In genomic region chr15:59609730-59610712, GRCh38 we compare ENCODE assay signal across 1 cellular context.
TF ChIP-seq lines count a peak whose summit lies in the region.

No MANE protein-coding gene starts in this region.

TF ChIP-seq in HepG2, 621 proteins besides CTCF, POLR2A, EP300 and RAD21 (continued from another document):
- TF ChIP-seq, protein P1, sequence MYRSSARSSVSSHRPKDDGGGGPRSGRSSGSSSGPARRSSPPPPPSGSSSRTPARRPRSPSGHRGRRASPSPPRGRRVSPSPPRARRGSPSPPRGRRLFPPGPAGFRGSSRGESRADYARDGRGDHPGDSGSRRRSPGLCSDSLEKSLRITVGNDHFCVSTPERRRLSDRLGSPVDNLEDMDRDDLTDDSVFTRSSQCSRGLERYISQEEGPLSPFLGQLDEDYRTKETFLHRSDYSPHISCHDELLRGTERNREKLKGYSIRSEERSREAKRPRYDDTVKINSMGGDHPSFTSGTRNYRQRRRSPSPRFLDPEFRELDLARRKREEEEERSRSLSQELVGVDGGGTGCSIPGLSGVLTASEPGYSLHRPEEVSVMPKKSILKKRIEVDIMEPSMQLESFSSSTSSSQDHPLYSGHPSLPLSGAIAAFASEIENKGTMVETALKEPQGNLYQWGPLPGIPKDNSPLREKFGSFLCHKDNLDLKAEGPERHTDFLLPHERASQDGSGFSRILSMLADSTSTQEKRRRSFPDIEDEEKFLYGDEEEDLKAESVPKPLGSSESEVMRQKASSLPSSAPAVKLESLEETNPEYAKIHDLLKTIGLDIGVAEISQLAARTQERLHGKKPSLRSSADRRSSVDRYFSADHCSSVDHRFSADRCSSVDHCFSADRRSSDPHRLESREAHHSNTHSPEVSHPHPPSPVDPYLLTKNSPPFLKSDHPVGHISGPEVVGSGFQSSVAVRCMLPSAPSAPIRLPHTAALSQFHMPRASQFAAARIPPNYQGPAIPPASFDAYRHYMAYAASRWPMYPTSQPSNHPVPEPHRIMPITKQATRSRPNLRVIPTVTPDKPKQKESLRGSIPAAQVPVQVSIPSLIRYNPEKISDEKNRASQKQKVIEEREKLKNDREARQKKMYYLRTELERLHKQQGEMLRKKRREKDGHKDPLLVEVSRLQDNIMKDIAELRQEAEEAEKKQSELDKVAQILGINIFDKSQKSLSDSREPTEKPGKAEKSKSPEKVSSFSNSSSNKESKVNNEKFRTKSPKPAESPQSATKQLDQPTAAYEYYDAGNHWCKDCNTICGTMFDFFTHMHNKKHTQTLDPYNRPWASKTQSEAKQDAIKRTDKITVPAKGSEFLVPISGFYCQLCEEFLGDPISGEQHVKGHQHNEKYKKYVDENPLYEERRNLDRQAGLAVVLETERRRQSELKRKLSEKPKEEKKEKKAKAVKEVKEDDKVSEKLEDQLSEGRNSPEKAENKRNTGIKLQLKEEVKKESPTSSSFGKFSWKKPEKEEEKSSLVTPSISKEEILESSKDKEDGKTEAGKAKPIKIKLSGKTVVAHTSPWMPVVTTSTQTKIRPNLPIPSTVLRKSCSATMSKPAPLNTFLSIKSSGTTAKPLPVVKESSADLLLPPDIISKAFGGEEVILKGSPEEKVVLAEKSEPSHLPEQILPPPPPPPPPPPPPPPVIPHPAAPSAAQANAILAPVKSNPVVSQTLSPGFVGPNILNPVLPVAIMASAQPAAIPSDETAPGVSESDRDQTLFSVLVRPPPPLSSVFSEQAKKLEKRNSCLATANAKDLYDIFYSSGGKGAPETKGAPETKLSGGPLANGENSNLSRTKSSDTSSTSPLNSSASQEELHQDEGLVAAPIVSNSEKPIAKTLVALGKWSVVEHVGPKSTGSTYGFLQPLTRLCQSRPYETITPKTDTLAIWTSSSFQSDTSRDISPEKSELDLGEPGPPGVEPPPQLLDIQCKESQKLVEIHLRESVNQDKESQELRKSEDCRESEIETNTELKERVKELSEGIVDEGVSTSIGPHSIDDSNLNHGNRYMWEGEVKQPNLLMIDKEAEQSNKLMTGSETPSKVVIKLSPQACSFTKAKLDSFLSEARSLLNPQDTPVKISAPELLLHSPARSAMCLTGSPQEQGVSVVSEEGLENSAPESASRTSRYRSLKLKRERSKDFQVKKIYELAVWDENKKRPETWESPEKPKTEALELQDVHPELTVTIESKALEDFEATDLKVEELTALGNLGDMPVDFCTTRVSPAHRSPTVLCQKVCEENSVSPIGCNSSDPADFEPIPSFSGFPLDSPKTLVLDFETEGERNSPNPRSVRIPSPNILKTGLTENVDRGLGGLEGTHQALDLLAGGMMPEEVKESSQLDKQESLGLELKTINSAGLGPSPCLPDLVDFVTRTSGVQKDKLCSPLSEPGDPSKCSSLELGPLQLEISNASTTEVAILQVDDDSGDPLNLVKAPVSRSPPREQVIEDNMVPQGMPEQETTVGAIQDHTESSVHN (CRISPR knock-in tag; IDR thresholded peaks at IDR 0.05) = no peak
- TF ChIP-seq, protein P2, sequence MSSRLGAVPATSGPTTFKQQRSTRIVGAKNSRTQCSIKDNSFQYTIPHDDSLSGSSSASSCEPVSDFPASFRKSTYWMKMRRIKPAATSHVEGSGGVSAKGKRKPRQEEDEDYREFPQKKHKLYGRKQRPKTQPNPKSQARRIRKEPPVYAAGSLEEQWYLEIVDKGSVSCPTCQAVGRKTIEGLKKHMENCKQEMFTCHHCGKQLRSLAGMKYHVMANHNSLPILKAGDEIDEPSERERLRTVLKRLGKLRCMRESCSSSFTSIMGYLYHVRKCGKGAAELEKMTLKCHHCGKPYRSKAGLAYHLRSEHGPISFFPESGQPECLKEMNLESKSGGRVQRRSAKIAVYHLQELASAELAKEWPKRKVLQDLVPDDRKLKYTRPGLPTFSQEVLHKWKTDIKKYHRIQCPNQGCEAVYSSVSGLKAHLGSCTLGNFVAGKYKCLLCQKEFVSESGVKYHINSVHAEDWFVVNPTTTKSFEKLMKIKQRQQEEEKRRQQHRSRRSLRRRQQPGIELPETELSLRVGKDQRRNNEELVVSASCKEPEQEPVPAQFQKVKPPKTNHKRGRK (CRISPR knock-in tag; IDR thresholded peaks at IDR 0.05) = peak; percentile 91
- TF ChIP-seq ZNF710 (CRISPR knock-in tag; IDR thresholded peaks at IDR 0.05; ENCODE audit: borderline replicate concordance) (peak; percentile 58), ZNF292 (CRISPR knock-in tag; IDR thresholded peaks at IDR 0.05; ENCODE audit: borderline replicate concordance, low read depth) (0 out of 2 replicates have a peak, but pooled peaks have one; percentile 34), HNRNPK (IDR thresholded peaks at IDR 0.05; ENCODE audit: low read depth, low read length, poor library complexity, severe bottlenecking) (peak; percentile 57), PCBP1 (IDR thresholded peaks at IDR 0.05; ENCODE audit: borderline replicate concordance, low read depth, low read length) (0 out of 2 replicates have a peak, but pooled peaks have one; percentile 63), CBX5 (CRISPR knock-in tag; IDR thresholded peaks at IDR 0.05; ENCODE audit: borderline replicate concordance) (0 out of 2 replicates have a peak, but pooled peaks have one; percentile 33), ZNF7 (CRISPR knock-in tag; IDR thresholded peaks at IDR 0.05) (0 out of 2 replicates have a peak, but pooled peaks have one; percentile 50), SSRP1 (CRISPR knock-in tag; IDR thresholded peaks at IDR 0.05) (no peak), ETV5 (CRISPR knock-in tag; IDR thresholded peaks at IDR 0.05; ENCODE audit: borderline replicate concordance) (0 out of 2 replicates have a peak, but pooled peaks have one; percentile 19), NFRKB (IDR thresholded peaks at IDR 0.05) (no peak), PCBP2 (optimal IDR thresholded peaks at IDR 0.05; ENCODE audit: low read depth, low read length, poor library complexity, severe bottlenecking) (peak; percentile 78), ZNF615 (CRISPR knock-in tag; IDR thresholded peaks at IDR 0.05; ENCODE audit: borderline replicate concordance) (no peak)
- TF ChIP-seq, protein P3, sequence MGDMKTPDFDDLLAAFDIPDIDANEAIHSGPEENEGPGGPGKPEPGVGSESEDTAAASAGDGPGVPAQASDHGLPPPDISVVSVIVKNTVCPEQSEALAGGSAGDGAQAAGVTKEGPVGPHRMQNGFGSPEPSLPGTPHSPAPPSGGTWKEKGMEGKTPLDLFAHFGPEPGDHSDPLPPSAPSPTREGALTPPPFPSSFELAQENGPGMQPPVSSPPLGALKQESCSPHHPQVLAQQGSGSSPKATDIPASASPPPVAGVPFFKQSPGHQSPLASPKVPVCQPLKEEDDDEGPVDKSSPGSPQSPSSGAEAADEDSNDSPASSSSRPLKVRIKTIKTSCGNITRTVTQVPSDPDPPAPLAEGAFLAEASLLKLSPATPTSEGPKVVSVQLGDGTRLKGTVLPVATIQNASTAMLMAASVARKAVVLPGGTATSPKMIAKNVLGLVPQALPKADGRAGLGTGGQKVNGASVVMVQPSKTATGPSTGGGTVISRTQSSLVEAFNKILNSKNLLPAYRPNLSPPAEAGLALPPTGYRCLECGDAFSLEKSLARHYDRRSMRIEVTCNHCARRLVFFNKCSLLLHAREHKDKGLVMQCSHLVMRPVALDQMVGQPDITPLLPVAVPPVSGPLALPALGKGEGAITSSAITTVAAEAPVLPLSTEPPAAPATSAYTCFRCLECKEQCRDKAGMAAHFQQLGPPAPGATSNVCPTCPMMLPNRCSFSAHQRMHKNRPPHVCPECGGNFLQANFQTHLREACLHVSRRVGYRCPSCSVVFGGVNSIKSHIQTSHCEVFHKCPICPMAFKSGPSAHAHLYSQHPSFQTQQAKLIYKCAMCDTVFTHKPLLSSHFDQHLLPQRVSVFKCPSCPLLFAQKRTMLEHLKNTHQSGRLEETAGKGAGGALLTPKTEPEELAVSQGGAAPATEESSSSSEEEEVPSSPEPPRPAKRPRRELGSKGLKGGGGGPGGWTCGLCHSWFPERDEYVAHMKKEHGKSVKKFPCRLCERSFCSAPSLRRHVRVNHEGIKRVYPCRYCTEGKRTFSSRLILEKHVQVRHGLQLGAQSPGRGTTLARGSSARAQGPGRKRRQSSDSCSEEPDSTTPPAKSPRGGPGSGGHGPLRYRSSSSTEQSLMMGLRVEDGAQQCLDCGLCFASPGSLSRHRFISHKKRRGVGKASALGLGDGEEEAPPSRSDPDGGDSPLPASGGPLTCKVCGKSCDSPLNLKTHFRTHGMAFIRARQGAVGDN (CRISPR knock-in tag; IDR thresholded peaks at IDR 0.05) = peak; percentile 37
- TF ChIP-seq, protein P4, sequence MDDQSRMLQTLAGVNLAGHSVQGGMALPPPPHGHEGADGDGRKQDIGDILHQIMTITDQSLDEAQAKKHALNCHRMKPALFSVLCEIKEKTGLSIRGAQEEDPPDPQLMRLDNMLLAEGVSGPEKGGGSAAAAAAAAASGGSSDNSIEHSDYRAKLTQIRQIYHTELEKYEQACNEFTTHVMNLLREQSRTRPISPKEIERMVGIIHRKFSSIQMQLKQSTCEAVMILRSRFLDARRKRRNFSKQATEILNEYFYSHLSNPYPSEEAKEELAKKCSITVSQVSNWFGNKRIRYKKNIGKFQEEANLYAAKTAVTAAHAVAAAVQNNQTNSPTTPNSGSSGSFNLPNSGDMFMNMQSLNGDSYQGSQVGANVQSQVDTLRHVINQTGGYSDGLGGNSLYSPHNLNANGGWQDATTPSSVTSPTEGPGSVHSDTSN (CRISPR knock-in tag; IDR thresholded peaks at IDR 0.05; ENCODE audit: borderline replicate concordance) = no peak
